In genomic region chr17:63907161-63907778, GRCh38 we compare ENCODE assay signal across 1 cellular context.
TF ChIP-seq lines count a peak whose summit lies in the region.

No MANE protein-coding gene starts in this region.

TF ChIP-seq in K562, 482 proteins besides CTCF, POLR2A, EP300 and RAD21:
- TF ChIP-seq ZNF316 (IDR thresholded peaks at IDR 0.05): 0 out of 2 replicates have a peak, but pooled peaks have one; percentile 27
- peak; percentile 16 for TF ChIP-seq CTCFL (IDR thresholded peaks at IDR 0.05; ENCODE audit: borderline replicate concordance, insufficient read depth, low read depth, low read length, poor library complexity, severe bottlenecking)
